Comparison of ENCODE assay signal across 10 cellular contexts in the genomic region with DNA sequence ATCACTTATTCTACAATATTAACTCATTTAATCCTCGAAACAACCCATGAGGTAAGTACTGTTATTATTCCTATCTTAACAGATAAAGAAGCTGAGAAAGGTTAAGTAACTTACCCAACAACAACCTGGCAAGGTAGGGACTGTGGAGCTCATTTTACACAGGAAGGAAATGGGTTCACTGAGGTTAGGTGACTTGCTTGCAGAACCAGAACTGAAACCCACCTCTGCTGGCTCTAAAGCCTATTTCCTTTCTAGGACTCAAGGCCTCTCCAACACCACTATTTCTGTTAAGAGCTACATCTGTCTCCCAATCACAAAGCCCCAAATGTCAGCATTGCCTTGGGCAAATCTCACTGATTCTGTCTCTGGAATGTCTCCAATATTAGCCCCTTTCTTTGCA. TPM values are rescaled to one million over a fixed set of nuclear protein-coding genes. Genes with fewer than 3 reads are reported as not detected.
A peak's percentile ranks its signal among the peaks of the same experiment; 100 is the strongest.
DNase-seq lines count a peak whose midpoint lies in the region; ATAC-seq and TF ChIP-seq lines count a peak whose summit lies in the region.
"Had no signal": no experiment of that assay in that cellular context is flagged by ENCODE, and none has a peak within 500 bp of the region (broad histone marks: within the 10 kb centered on the region; RNA-seq: fewer than 3 reads in every experiment).

No MANE protein-coding gene starts in this region.

- H3K27me3 Mint-ChIP-seq in immature natural killer cell (ENCODE audit: low read depth in 3 of 3): peaks cover 0 to 2% (median 0%) of the 10 kb centered on the region in 3 donors

- no peak for TF ChIP-seq CTCF in WERI-Rb-1 (IDR thresholded peaks at IDR 0.05; ENCODE audit: low read depth, low read length)

- ATAC-seq in GM18870 (IDR thresholded peaks at IDR 0.05; ENCODE audit: unreplicated experiment): peak; percentile 74
- peak; percentile 93 for ATAC-seq in GM21526 (IDR thresholded peaks at IDR 0.05; ENCODE audit: low FRiP score, unreplicated experiment)
- peak; percentile 95 for ATAC-seq in HG03175 (IDR thresholded peaks at IDR 0.05; ENCODE audit: unreplicated experiment)

- H3K27me3 ChIP-seq in WERI-Rb-1 (ENCODE audit: insufficient read depth, low read depth, severe bottlenecking): no peaks in the 10 kb centered on the region

- H3K4me3 Mint-ChIP-seq in immature natural killer cell: peak overlapping the region in 2 of 5 donors; percentile 8 to 37

- peak overlapping the region in 2 of 6 donors; percentile 1 to 71 for H3K27ac Mint-ChIP-seq in immature natural killer cell

- no peak overlapping the region for H3K4me3 ChIP-seq in WERI-Rb-1 (ENCODE audit: low read depth, low read length)

- no peaks in the 10 kb centered on the region for H3K9me3 ChIP-seq in WERI-Rb-1 (ENCODE audit: severe bottlenecking)

- H3K27ac ChIP-seq in WERI-Rb-1: no peak overlapping the region

- DNase-seq in immature natural killer cell: peak in 2 of 3 donors; percentile 1 to 2
- DNase-seq in WERI-Rb-1: no peak
- DNase-seq in mesenteric fat pad (ENCODE audit: low spot score): no peak
- no peak for DNase-seq in iPS-NIHi7 (ENCODE audit: extremely low spot score)
- DNase-seq: cerebellar nuclear complex, hypothalamus had no signal

- H3K4me1 Mint-ChIP-seq in immature natural killer cell: peaks cover 21 to 36% of the 10 kb centered on the region in 2 donors

- no peaks in the 10 kb centered on the region for H3K36me3 Mint-ChIP-seq in immature natural killer cell

- H3K9me3 Mint-ChIP-seq in immature natural killer cell: peaks cover 0 to 3% (median 0%) of the 10 kb centered on the region in 6 donors

- no peaks in the 10 kb centered on the region for H3K36me3 ChIP-seq in WERI-Rb-1

RNA-seq across cellular contexts. Expression of gene IFNK, which starts 38.9 kb away (rescaled TPM):
- not detected for polyA plus RNA-seq in immature natural killer cell
- not detected for total RNA-seq in mesenteric fat pad
- total RNA-seq: RPMI7951 had no signal

RNA-seq across cellular contexts. Expression of gene MOB3B, which starts 44.5 kb away (rescaled TPM):
- polyA plus RNA-seq in immature natural killer cell: under 1 TPM in 2 of 3 donors, not detected in 1; 0.03 to 0.27 TPM
- total RNA-seq in mesenteric fat pad: 3.8 TPM
- total RNA-seq: RPMI7951 had no signal

Comparison
In these comparisons a context has a peak if more than half of its experiments do, and no peak if none do; other contexts are left out.
1. DNase-seq: peak in immature natural killer cell (2 of 3); none in WERI-Rb-1 (single experiment), mesenteric fat pad (single experiment) and iPS-NIHi7 (single experiment).
2. Peak in every context shown above with its lines, with median percentiles within 50 percentile points of each other: ATAC-seq.